In genomic region chr7:55242613-55243012, GRCh38 we compare ENCODE assay signal across 20 cellular contexts.
DNase-seq lines count a peak whose midpoint lies in the region; ATAC-seq and TF ChIP-seq lines count a peak whose summit lies in the region.
"Had no signal": no experiment of that assay in that cellular context is flagged by ENCODE, and none has a peak within 500 bp of the region (broad histone marks: within the 10 kb centered on the region; RNA-seq: fewer than 3 reads in every experiment).

No MANE protein-coding gene starts in this region.

- H2AK9ac ChIP-seq in IMR-90 (replicated peaks; ENCODE audit: low read depth, low read length, poor library complexity), result no peak overlapping the region

- no peak for TF ChIP-seq POLR2A in IMR-90 (IDR thresholded peaks at IDR 0.05; ENCODE audit: low read depth, low read length)

- dilution Hi-C loops in IMR-90 (cut with HindIII; ENCODE audit: low sequenced_read_pairs, unreplicated experiment), result no loop called here

- no peak overlapping the region for H3K56ac ChIP-seq in IMR-90 (ENCODE audit: extremely low read depth, insufficient read depth, low read length)

- no CpG with 5 or more reads among the region's 2 CpGs for WGBS in IMR-90 (ENCODE audit: extremely low coverage in 2 of 2, insufficient read length in 1 of 2), 2 experiments

- intact Hi-C loops in IMR-90 (cut with micrococcal nuclease), result no loop called here

- H4K91ac ChIP-seq in IMR-90 (ENCODE audit: insufficient read depth, low read depth, low read length), result no peak overlapping the region

- no peak overlapping the region for H2AK5ac ChIP-seq in IMR-90 (ENCODE audit: low read depth, low read length)

- H2AFZ ChIP-seq in IMR-90 (replicated peaks; ENCODE audit: low read length, poor library complexity), result no peak overlapping the region

- H3K36me3 ChIP-seq in IMR-90 (ENCODE audit: control insufficient read depth, insufficient read depth, low read length), result no peaks in the 10 kb centered on the region
- H3K36me3 ChIP-seq: MG63 had no signal

- no peak for ATAC-seq in IMR-90 (ENCODE audit: low read depth)
- ATAC-seq: A549, HepG2, Panc1 had no signal

- no TSS peak for BruUV-seq in IMR-90 (replicated peaks; lab: Mats Ljungman, UMichigan)

- H2BK5ac ChIP-seq in IMR-90 (ENCODE audit: low read depth, low read length, poor library complexity, severe bottlenecking), result no peak overlapping the region

- no peak overlapping the region for H4K5ac ChIP-seq in IMR-90 (ENCODE audit: low read depth, low read length)

- peaks cover 3% of the 10 kb centered on the region for H3K4me1 ChIP-seq in IMR-90 (ENCODE audit: control insufficient read depth, insufficient read depth, low read length)

- no peak overlapping the region for H2BK120ac ChIP-seq in IMR-90 (ENCODE audit: low read depth, low read length)

- no peak overlapping the region for H2BK15ac ChIP-seq in IMR-90 (ENCODE audit: low read depth, low read length)

- in situ Hi-C loops in IMR-90 (cut with MboI; ENCODE audit: low sequenced_read_pairs), result no loop called here
- in situ Hi-C loops in ACHN (cut with HindIII; ENCODE audit: low pct_ligation_motif_present, low pct_unique_long_range_greater_than_20kb, low sequenced_read_pairs), result no loop called here

- DNase-seq in DMS79 treated with DMSO at 0.1 percent for 48 hours (lab: John Stamatoyannopoulos, UW) (peak; percentile 22), IMR-90 (peak; percentile 56), choroid plexus epithelial cell (ENCODE audit: low read depth) (peak; percentile 20), iris pigment epithelial cell (ENCODE audit: low read depth) (peak; percentile 38), ACHN (no peak), hepatic stellate cell (ENCODE audit: low spot score) (no peak), T1000 (lab: John Stamatoyannopoulos, UW) (no peak)
- DNase-seq: C1 segment of cervical spinal cord, H7, MG63, NCI-H1092, NCI-H2081 treated with DMSO at 0.1 percent for 48 hours, NCI-H2227 treated with DMSO at 0.1 percent for 48 hours, NCI-H524 treated with DMSO at 0.1 percent for 48 hours, Right ventricle myocardium superior had no signal

- H3K14ac ChIP-seq in IMR-90 (replicated peaks; ENCODE audit: low read depth, low read length), result no peak overlapping the region

- H3K4me2 ChIP-seq in IMR-90 (ENCODE audit: low read depth, low read length), result no peak overlapping the region
- H3K4me2 ChIP-seq: A549, KMS-11 had no signal

- H3K18ac ChIP-seq in IMR-90 (ENCODE audit: low read depth, low read length), result no peak overlapping the region

- no peak overlapping the region for H3K27ac ChIP-seq in IMR-90 (ENCODE audit: insufficient read depth, low read length)
- H3K27ac ChIP-seq: A549, KMS-11, SK-N-MC had no signal

- POLR2A ChIA-PET in IMR-90 (lab: Charles Lee; ENCODE audit: unreplicated experiment), result no interaction called here

- H3K9me3 ChIP-seq in IMR-90 (ENCODE audit: control insufficient read depth, insufficient read depth, low read length), result no peaks in the 10 kb centered on the region
- H3K9me3 ChIP-seq: A549, MG63 had no signal

- no peaks in the 10 kb centered on the region; the same call in 1 of the 2 replicates for H3K9me1 ChIP-seq in IMR-90 (ENCODE audit: insufficient read depth, low read length)

- no peak for TF ChIP-seq RAD21 in IMR-90 (IDR thresholded peaks at IDR 0.05; ENCODE audit: low read length)

- no peak overlapping the region for H4K8ac ChIP-seq in IMR-90 (ENCODE audit: low read depth in 2 of 2, low read length in 2 of 2)

- no peak overlapping the region for H3K9ac ChIP-seq in IMR-90 (ENCODE audit: low read depth, low read length)
- H3K9ac ChIP-seq: KMS-11 had no signal

- no peak overlapping the region for H3K23ac ChIP-seq in IMR-90 (ENCODE audit: low read depth, low read length)

- CTCF ChIA-PET in IMR-90 (lab: Yijun Ruan, JAX), result interaction anchor here (0.6 kb wide), 1 partner anchor 144 kb away, joined by 3 read pairs; no protein-coding TSS in a partner anchor

- peaks cover 2% of the 10 kb centered on the region; the same call in 1 of the 2 replicates for H3K27me3 ChIP-seq in IMR-90 (ENCODE audit: control insufficient read depth, insufficient read depth, low read length)
- H3K27me3 ChIP-seq: MG63 had no signal

- no peaks in the 10 kb centered on the region for H4K20me1 ChIP-seq in IMR-90 (ENCODE audit: insufficient read depth, low read length)

- no peak overlapping the region for H3K4ac ChIP-seq in IMR-90 (ENCODE audit: low read depth, low read length)

- no peaks in the 10 kb centered on the region for H3K79me1 ChIP-seq in IMR-90 (ENCODE audit: low read depth in 1 of 2, low read length in 2 of 2)

- TF ChIP-seq CTCF in IMR-90 (conservative IDR thresholded peaks at IDR 0.05; ENCODE audit: low read depth, low read length) (no peak), choroid plexus epithelial cell (conservative IDR thresholded peaks at IDR 0.05; ENCODE audit: low read depth, low read length) (no peak)

- H3K4me3 ChIP-seq in IMR-90 (ENCODE audit: insufficient read depth, low read depth, low read length) (no peak overlapping the region), choroid plexus epithelial cell (ENCODE audit: low read depth, low read length) (no peak overlapping the region)
- H3K4me3 ChIP-seq: A549, MG63, SK-N-MC had no signal

- H2BK20ac ChIP-seq in IMR-90 (ENCODE audit: low read depth, low read length), result no peak overlapping the region

TF ChIP-seq in IMR-90, 13 proteins besides CTCF, POLR2A, EP300 and RAD21:
- no peak for TF ChIP-seq MXI1 (IDR thresholded peaks at IDR 0.05; ENCODE audit: borderline replicate concordance, low read depth, low read length)
- TF ChIP-seq FOS (IDR thresholded peaks at IDR 0.05; ENCODE audit: low read depth, low read length), result no peak
- TF ChIP-seq MAZ (IDR thresholded peaks at IDR 0.05; ENCODE audit: borderline replicate concordance, low read depth, low read length), result no peak
- no peak for TF ChIP-seq SMC3 (IDR thresholded peaks at IDR 0.05; ENCODE audit: low read depth, low read length)
- no peak for TF ChIP-seq BHLHE40 (IDR thresholded peaks at IDR 0.05; ENCODE audit: low read depth, low read length)
- TF ChIP-seq RFX5 (IDR thresholded peaks at IDR 0.05; ENCODE audit: low read depth, low read length), result no peak
- no peak for TF ChIP-seq MAFK (IDR thresholded peaks at IDR 0.05; ENCODE audit: low read depth, low read length)
- no peak for TF ChIP-seq ELK1 (IDR thresholded peaks at IDR 0.05; ENCODE audit: borderline replicate concordance, low read depth, low read length)
- no peak for TF ChIP-seq CEBPB (IDR thresholded peaks at IDR 0.05; ENCODE audit: low read depth, low read length)
- TF ChIP-seq CHD1 (IDR thresholded peaks at IDR 0.05; ENCODE audit: low read depth, low read length), result no peak
- no peak for TF ChIP-seq RCOR1 (IDR thresholded peaks at IDR 0.05; ENCODE audit: insufficient replicate concordance, low read length)
- no peak for TF ChIP-seq USF2 (IDR thresholded peaks at IDR 0.05; ENCODE audit: low read depth, low read length)
- no peak for TF ChIP-seq NFE2L2 (IDR thresholded peaks at IDR 0.05; ENCODE audit: low read depth, low read length)

Comparison
In these comparisons a context has a peak if more than half of its experiments do, and no peak if none do; other contexts are left out.
1. DNase-seq: peak in DMS79 treated with DMSO at 0.1 percent for 48 hours (single experiment), IMR-90 (single experiment), choroid plexus epithelial cell (single experiment) and iris pigment epithelial cell (single experiment); none in ACHN (single experiment), hepatic stellate cell (single experiment) and T1000 (single experiment).